Comparison of ENCODE assay signal across 8 cellular contexts in genomic region chr7:2241580-2242540, GRCh38. TPM values are rescaled to one million over a fixed set of nuclear protein-coding genes. Genes with fewer than 3 reads are reported as not detected.
DNase-seq lines count a peak whose midpoint lies in the region; FAIRE-seq and TF ChIP-seq lines count a peak whose summit lies in the region.

Gene MRM2 (minus strand): TSS chr7:2242205. CDS start chr7:2242169, 36 bp downstream.
Gene NUDT1 (plus strand): TSS chr7:2242226. CDS start chr7:2244575, 2,349 bp downstream.

- H3K36me3 ChIP-seq in astrocyte (ENCODE audit: insufficient read depth, low read length) (peaks cover 12% of the 10 kb centered on the region), hepatocyte (replicated peaks; ENCODE audit: insufficient read depth, low read depth) (no peaks in the 10 kb centered on the region), vagina (peaks cover 0 to 16% of the 10 kb centered on the region in 2 donors)

- TF ChIP-seq POLR2A in GM10847 (IDR thresholded peaks at IDR 0.05; ENCODE audit: extremely low read depth, insufficient read length) (peak; percentile 94), vagina (IDR thresholded peaks at IDR 0.05) (no peak)

- WGBS in hepatocyte (ENCODE audit: low lambda C conversion rate, missing lambda C conversion rate), result 1% methylated on average over 57 of the region's 81 CpGs

- H3K9me2 ChIP-seq in hepatocyte (replicated peaks; ENCODE audit: insufficient read depth), result no peaks in the 10 kb centered on the region

- H3K4me2 ChIP-seq in astrocyte (ENCODE audit: low read length) (peak within 1 kb of the TSS; percentile 97), hepatocyte (peak within 1 kb of the TSS; percentile 95)

- no peaks in the 10 kb centered on the region for H3K36me3 Mint-ChIP-seq in HFFc6 (ENCODE audit: low read depth)
- peaks cover 4% of the 10 kb centered on the region for H3K36me3 Mint-ChIP-seq in astrocyte (ENCODE audit: low read depth, unreplicated experiment)

- H3K4me3 Mint-ChIP-seq in HFFc6, result peak within 1 kb of the TSS; percentile 96
- peak within 1 kb of the TSS; percentile 92 for H3K4me3 Mint-ChIP-seq in astrocyte (ENCODE audit: unreplicated experiment)

- H3K9me3 ChIP-seq in astrocyte (ENCODE audit: insufficient read depth, low read depth, low read length) (no peaks in the 10 kb centered on the region), hepatocyte (ENCODE audit: low read depth) (no peaks in the 10 kb centered on the region), vagina (no peaks in the 10 kb centered on the region)

- H3K4me1 Mint-ChIP-seq in HFFc6 (ENCODE audit: low read depth), result peaks cover 11% of the 10 kb centered on the region
- H3K4me1 Mint-ChIP-seq in astrocyte (ENCODE audit: low read depth, unreplicated experiment), result peaks cover 6% of the 10 kb centered on the region

- H3K27ac ChIP-seq in astrocyte (ENCODE audit: low read depth, low read length), result peak within 1 kb of the TSS; percentile 64
- peak within 1 kb of the TSS; percentile 28 for H3K27ac ChIP-seq in hepatocyte
- H3K27ac ChIP-seq in vagina, result peak within 1 kb of the TSS; percentile 76

- no peak; the same call in 1 of the 2 replicates for TF ChIP-seq CTCF in HFFc6 (IDR thresholded peaks at IDR 0.05)
- no peak for TF ChIP-seq CTCF in astrocyte (IDR thresholded peaks at IDR 0.05; ENCODE audit: insufficient read depth, low read depth, low read length)
- TF ChIP-seq CTCF in hepatocyte (IDR thresholded peaks at IDR 0.05; ENCODE audit: poor library complexity), result no peak
- TF ChIP-seq CTCF in vagina (IDR thresholded peaks at IDR 0.05), result no peak

- H3K4me3 ChIP-seq in astrocyte (ENCODE audit: insufficient read depth, low read depth, low read length) (peak within 1 kb of the TSS; percentile 89), hepatocyte (peak within 1 kb of the TSS; percentile 92), vagina (peak within 1 kb of the TSS; percentile 93 to 98)

- H2AFZ ChIP-seq in astrocyte (ENCODE audit: low read depth, low read length) (peak within 1 kb of the TSS; percentile 62), hepatocyte (peak within 1 kb of the TSS; percentile 94)

- H3K9ac ChIP-seq in astrocyte (ENCODE audit: low read length), result peak within 1 kb of the TSS; percentile 89

- peaks cover 2% of the 10 kb centered on the region; the same call in 1 of the 2 replicates for H3K27me3 Mint-ChIP-seq in HFFc6 (ENCODE audit: insufficient read depth)
- H3K27me3 Mint-ChIP-seq in astrocyte (ENCODE audit: low read depth, unreplicated experiment), result no peaks in the 10 kb centered on the region

- peaks cover 40% of the 10 kb centered on the region for H3K79me2 ChIP-seq in astrocyte (ENCODE audit: insufficient read depth, low read length)
- H3K79me2 ChIP-seq in hepatocyte, result peaks cover 19% of the 10 kb centered on the region

- H4K20me1 ChIP-seq in astrocyte (ENCODE audit: insufficient read depth, low read length) (peaks cover 20% of the 10 kb centered on the region), hepatocyte (ENCODE audit: insufficient read depth, poor library complexity, severe bottlenecking) (peaks cover 5% of the 10 kb centered on the region)

- H3K9me3 Mint-ChIP-seq in HFFc6, result no peaks in the 10 kb centered on the region
- H3K9me3 Mint-ChIP-seq in astrocyte (ENCODE audit: unreplicated experiment), result no peaks in the 10 kb centered on the region

- DNase-seq in HFFc6, result peak; percentile 57
- peak; percentile 75 for DNase-seq in NCI-H1105 treated with DMSO at 0.1 percent for 48 hours (lab: John Stamatoyannopoulos, UW)
- DNase-seq in T-helper 22 cell (ENCODE audit: low read depth), result peak; percentile 33
- peak; percentile 52 for DNase-seq in astrocyte (ENCODE audit: low read depth)
- DNase-seq in hepatocyte (ENCODE audit: low spot score), result peak; percentile 93
- DNase-seq in retina, result peak; percentile 92
- DNase-seq in vagina (ENCODE audit: extremely low spot score in 2 of 2), result no peak

- H3K27me3 ChIP-seq in astrocyte (ENCODE audit: insufficient read depth, low read length) (no peaks in the 10 kb centered on the region), hepatocyte (no peaks in the 10 kb centered on the region), vagina (no peaks in the 10 kb centered on the region)

- no peak for FAIRE-seq in astrocyte (lab: Jason Lieb, UNC)

- peak within 1 kb of the TSS; percentile 89 for H3K27ac Mint-ChIP-seq in HFFc6
- peak within 1 kb of the TSS; percentile 69 for H3K27ac Mint-ChIP-seq in astrocyte (ENCODE audit: unreplicated experiment)

- intact Hi-C loops in vagina (cut with DNase I), result loop anchor here (5.0 kb wide), 1 partner anchor 65 kb away; no protein-coding TSS in a partner anchor

- H3K4me1 ChIP-seq in astrocyte (ENCODE audit: insufficient read depth, low read length) (peaks cover 4% of the 10 kb centered on the region), hepatocyte (ENCODE audit: insufficient read depth) (peaks cover 13% of the 10 kb centered on the region), vagina (peaks cover 24% of the 10 kb centered on the region)

RNA-seq across cellular contexts. Expression of gene MRM2, which starts in this region (rescaled TPM):
- total RNA-seq in HFFc6 (2021; fragmentation: NEBNext Ultra II Directional; extraction: Animal tissue kit (Norgen Biotek cat#: 25700)), result 10 to 100 TPM; 25.9 to 30.5 (median 27.5) TPM
- 22.5 and 22.6 TPM in 2 replicates for total RNA-seq in astrocyte
- 14.8 and 17.9 TPM in 2 replicates for total RNA-seq in hepatocyte
- 27.5 and 31.3 TPM in 2 replicates for polyA plus RNA-seq in hepatocyte
- total RNA-seq in vagina, result 8.3 TPM

RNA-seq across cellular contexts. Expression of gene NUDT1, which starts in this region (rescaled TPM):
- total RNA-seq in HFFc6 (2021; fragmentation: NEBNext Ultra II Directional; extraction: Animal tissue kit (Norgen Biotek cat#: 25700)), result 10 to 100 TPM; 35.6 to 57.6 (median 45.9) TPM
- total RNA-seq in astrocyte (10.2 and 12.0 TPM in 2 replicates), hepatocyte (6.5 and 9.6 TPM in 2 replicates), vagina (19.4 TPM)
- polyA plus RNA-seq in hepatocyte, result 16.3 and 21.0 TPM in 2 replicates

Comparison
In these comparisons a context has a peak if more than half of its experiments do, and no peak if none do; other contexts are left out.
1. DNase-seq: peak in HFFc6 (single experiment), NCI-H1105 treated with DMSO at 0.1 percent for 48 hours (single experiment), T-helper 22 cell (single experiment), astrocyte (single experiment), hepatocyte (single experiment) and retina (single experiment); none in vagina (0 of 2).
2. Peak in every context shown above with its lines, with median percentiles within 50 percentile points of each other: H3K27ac ChIP-seq and H3K4me3 ChIP-seq.